23 cellular contexts compared by ENCODE assay signal in the genomic region with DNA sequence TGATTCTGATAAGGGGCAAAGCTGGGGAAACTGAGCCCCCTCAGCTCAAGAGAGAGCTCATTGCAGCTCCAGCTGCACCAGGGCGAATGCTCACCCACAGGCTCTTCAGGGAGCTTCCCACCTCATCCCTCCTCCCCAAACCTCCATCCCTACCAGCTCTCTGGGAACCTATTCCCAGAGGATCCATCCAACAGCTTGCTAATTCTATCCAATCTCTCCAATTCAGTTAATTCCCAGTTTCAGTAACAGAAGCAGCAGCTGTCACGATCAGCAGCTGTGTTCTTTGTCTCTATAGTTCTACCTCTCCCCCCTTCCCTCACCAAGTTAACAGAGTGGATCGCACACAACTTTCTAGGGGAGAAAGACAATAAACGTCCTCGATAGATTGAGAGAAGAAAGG.
A peak's percentile ranks its signal among the peaks of the same experiment; 100 is the strongest.
DNase-seq lines count a peak whose midpoint lies in the region; ATAC-seq and TF ChIP-seq lines count a peak whose summit lies in the region.
"Had no signal": no experiment of that assay in that cellular context is flagged by ENCODE, and none has a peak within 500 bp of the region (broad histone marks: within the 10 kb centered on the region; RNA-seq: fewer than 3 reads in every experiment).

No MANE protein-coding gene starts in this region.

- peak; percentile 84 for DNase-seq in DMS 273 (lab: John Stamatoyannopoulos, UW; ENCODE audit: unreplicated experiment)
- DNase-seq in NCI-H1436 (lab: John Stamatoyannopoulos, UW) = peak; percentile 64
- DNase-seq in NCI-H82 (lab: John Stamatoyannopoulos, UW) = peak; percentile 97
- peak; percentile 22 for DNase-seq in left kidney (ENCODE audit: low read depth, low spot score)
- DNase-seq in WTC11 (ENCODE audit: low spot score) = no peak
- DNase-seq in LoVo (ENCODE audit: low spot score) = no peak
- no peak for DNase-seq in activated CD8-positive, alpha-beta T cell treated with anti-CD3 and anti-CD28 coated beads, Interleukin-2, amount 10 ng/mL, durations not matched to agents 7 days and 5 days
- no peak for DNase-seq in GF-D8 (lab: John Stamatoyannopoulos, UW)
- DNase-seq: activated CD8-positive, alpha-beta T cell treated with anti-CD3 and anti-CD28 coated beads for 36 hours; activated naive CD4-positive, alpha-beta T cell treated with anti-CD3 and anti-CD28 coated beads for 36 hours; activated T-cell treated with anti-CD3 and anti-CD28 coated beads, Interleukin-2, amount 50 U/mL, for 24 hours; amygdala; CD4-positive, alpha-beta memory T cell; DND-41; immature natural killer cell; left ventricle myocardium superior; NCI-H187 treated with DMSO at 0.1 percent for 48 hours; NCI-H774; spleen; stimulated activated CD4-positive, alpha-beta T cell treated with anti-CD3 and anti-CD28 coated beads, Interleukin-4, amount 100 ng/mL, for 4 hours; T-helper 17 cell; upper lobe of left lung had no signal

- CTCF ChIA-PET in WTC11 (lab: Charles Lee) = no interaction called here
- CTCF ChIA-PET in activated CD8-positive, alpha-beta T cell treated with anti-CD3 and anti-CD28 coated beads, Interleukin-2, amount 10 ng/mL, durations not matched to agents 7 days and 5 days (lab: Charles Lee) = no interaction called here

- no peaks in the 10 kb centered on the region for H3K9me3 Mint-ChIP-seq in WTC11
- H3K9me3 Mint-ChIP-seq in activated CD8-positive, alpha-beta T cell treated with anti-CD3 and anti-CD28 coated beads, Interleukin-2, amount 10 ng/mL, durations not matched to agents 7 days and 5 days (ENCODE audit: insufficient read depth) = no peaks in the 10 kb centered on the region
- H3K9me3 Mint-ChIP-seq: activated CD8-positive, alpha-beta T cell treated with anti-CD3 and anti-CD28 coated beads for 36 hours; activated naive CD4-positive, alpha-beta T cell treated with anti-CD3 and anti-CD28 coated beads for 36 hours; activated T-cell treated with anti-CD3 and anti-CD28 coated beads, Interleukin-2, amount 50 U/mL, for 24 hours; CD4-positive, alpha-beta memory T cell; immature natural killer cell had no signal

- peaks cover 21% of the 10 kb centered on the region for H3K4me1 Mint-ChIP-seq in WTC11
- H3K4me1 Mint-ChIP-seq in activated CD8-positive, alpha-beta T cell treated with anti-CD3 and anti-CD28 coated beads, Interleukin-2, amount 10 ng/mL, durations not matched to agents 7 days and 5 days (ENCODE audit: low read depth) = peaks cover 21% of the 10 kb centered on the region
- H3K4me1 Mint-ChIP-seq: CD4-positive, alpha-beta memory T cell; immature natural killer cell; T-helper 17 cell had no signal

- ATAC-seq in WTC11 = no peak
- no peak for ATAC-seq in activated CD8-positive, alpha-beta T cell treated with anti-CD3 and anti-CD28 coated beads, Interleukin-2, amount 10 ng/mL, durations not matched to agents 7 days and 5 days
- ATAC-seq: activated CD8-positive, alpha-beta T cell treated with anti-CD3 and anti-CD28 coated beads for 36 hours; HepG2; left ventricle myocardium superior; T-helper 17 cell had no signal

- H3K27me3 Mint-ChIP-seq in WTC11 (ENCODE audit: low read depth) = peaks cover 16% of the 10 kb centered on the region
- no peaks in the 10 kb centered on the region for H3K27me3 Mint-ChIP-seq in activated CD8-positive, alpha-beta T cell treated with anti-CD3 and anti-CD28 coated beads, Interleukin-2, amount 10 ng/mL, durations not matched to agents 7 days and 5 days (ENCODE audit: low read depth)
- H3K27me3 Mint-ChIP-seq: activated CD8-positive, alpha-beta T cell treated with anti-CD3 and anti-CD28 coated beads for 36 hours; activated T-cell treated with anti-CD3 and anti-CD28 coated beads, Interleukin-2, amount 50 U/mL, for 24 hours; CD4-positive, alpha-beta memory T cell had no signal

- no peak overlapping the region for H3K27ac Mint-ChIP-seq in WTC11
- no peak overlapping the region for H3K27ac Mint-ChIP-seq in activated CD8-positive, alpha-beta T cell treated with anti-CD3 and anti-CD28 coated beads, Interleukin-2, amount 10 ng/mL, durations not matched to agents 7 days and 5 days
- H3K27ac Mint-ChIP-seq: activated CD8-positive, alpha-beta T cell treated with anti-CD3 and anti-CD28 coated beads for 36 hours; activated naive CD4-positive, alpha-beta T cell treated with anti-CD3 and anti-CD28 coated beads for 36 hours; activated T-cell treated with anti-CD3 and anti-CD28 coated beads, Interleukin-2, amount 50 U/mL, for 24 hours; CD4-positive, alpha-beta memory T cell; immature natural killer cell; T-helper 17 cell had no signal

- TF ChIP-seq CTCF in WTC11 (IDR thresholded peaks at IDR 0.05) = no peak

- no peak overlapping the region for H3K4me3 Mint-ChIP-seq in WTC11
- no peak overlapping the region for H3K4me3 Mint-ChIP-seq in activated CD8-positive, alpha-beta T cell treated with anti-CD3 and anti-CD28 coated beads, Interleukin-2, amount 10 ng/mL, durations not matched to agents 7 days and 5 days
- H3K4me3 Mint-ChIP-seq: activated CD8-positive, alpha-beta T cell treated with anti-CD3 and anti-CD28 coated beads for 36 hours; activated naive CD4-positive, alpha-beta T cell treated with anti-CD3 and anti-CD28 coated beads for 36 hours; activated T-cell treated with anti-CD3 and anti-CD28 coated beads, Interleukin-2, amount 50 U/mL, for 24 hours; CD4-positive, alpha-beta memory T cell; immature natural killer cell; T-helper 17 cell had no signal

- POLR2A ChIA-PET in WTC11 (lab: Charles Lee) = no interaction called here
- POLR2A ChIA-PET in activated CD8-positive, alpha-beta T cell treated with anti-CD3 and anti-CD28 coated beads, Interleukin-2, amount 10 ng/mL, durations not matched to agents 7 days and 5 days (lab: Charles Lee) = no interaction called here

- H3K36me3 Mint-ChIP-seq in WTC11 = no peaks in the 10 kb centered on the region
- H3K36me3 Mint-ChIP-seq in activated CD8-positive, alpha-beta T cell treated with anti-CD3 and anti-CD28 coated beads, Interleukin-2, amount 10 ng/mL, durations not matched to agents 7 days and 5 days (ENCODE audit: low read depth) = no peaks in the 10 kb centered on the region
- H3K36me3 Mint-ChIP-seq: CD4-positive, alpha-beta memory T cell; immature natural killer cell had no signal

TF ChIP-seq in WTC11, 78 proteins besides CTCF, POLR2A, EP300 and RAD21 (continues in another document):
- TF ChIP-seq, protein P1, sequence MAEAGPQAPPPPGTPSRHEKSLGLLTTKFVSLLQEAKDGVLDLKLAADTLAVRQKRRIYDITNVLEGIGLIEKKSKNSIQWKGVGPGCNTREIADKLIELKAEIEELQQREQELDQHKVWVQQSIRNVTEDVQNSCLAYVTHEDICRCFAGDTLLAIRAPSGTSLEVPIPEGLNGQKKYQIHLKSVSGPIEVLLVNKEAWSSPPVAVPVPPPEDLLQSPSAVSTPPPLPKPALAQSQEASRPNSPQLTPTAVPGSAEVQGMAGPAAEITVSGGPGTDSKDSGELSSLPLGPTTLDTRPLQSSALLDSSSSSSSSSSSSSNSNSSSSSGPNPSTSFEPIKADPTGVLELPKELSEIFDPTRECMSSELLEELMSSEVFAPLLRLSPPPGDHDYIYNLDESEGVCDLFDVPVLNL (CRISPR knock-in tag; IDR thresholded peaks at IDR 0.05; ENCODE audit: borderline replicate concordance, low read depth) = no peak
- no peak for TF ChIP-seq ATF1 (CRISPR knock-in tag; IDR thresholded peaks at IDR 0.05)
- TF ChIP-seq, protein P2, sequence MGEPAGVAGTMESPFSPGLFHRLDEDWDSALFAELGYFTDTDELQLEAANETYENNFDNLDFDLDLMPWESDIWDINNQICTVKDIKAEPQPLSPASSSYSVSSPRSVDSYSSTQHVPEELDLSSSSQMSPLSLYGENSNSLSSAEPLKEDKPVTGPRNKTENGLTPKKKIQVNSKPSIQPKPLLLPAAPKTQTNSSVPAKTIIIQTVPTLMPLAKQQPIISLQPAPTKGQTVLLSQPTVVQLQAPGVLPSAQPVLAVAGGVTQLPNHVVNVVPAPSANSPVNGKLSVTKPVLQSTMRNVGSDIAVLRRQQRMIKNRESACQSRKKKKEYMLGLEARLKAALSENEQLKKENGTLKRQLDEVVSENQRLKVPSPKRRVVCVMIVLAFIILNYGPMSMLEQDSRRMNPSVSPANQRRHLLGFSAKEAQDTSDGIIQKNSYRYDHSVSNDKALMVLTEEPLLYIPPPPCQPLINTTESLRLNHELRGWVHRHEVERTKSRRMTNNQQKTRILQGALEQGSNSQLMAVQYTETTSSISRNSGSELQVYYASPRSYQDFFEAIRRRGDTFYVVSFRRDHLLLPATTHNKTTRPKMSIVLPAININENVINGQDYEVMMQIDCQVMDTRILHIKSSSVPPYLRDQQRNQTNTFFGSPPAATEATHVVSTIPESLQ (CRISPR knock-in tag; IDR thresholded peaks at IDR 0.05) = no peak
- TF ChIP-seq, protein P3, sequence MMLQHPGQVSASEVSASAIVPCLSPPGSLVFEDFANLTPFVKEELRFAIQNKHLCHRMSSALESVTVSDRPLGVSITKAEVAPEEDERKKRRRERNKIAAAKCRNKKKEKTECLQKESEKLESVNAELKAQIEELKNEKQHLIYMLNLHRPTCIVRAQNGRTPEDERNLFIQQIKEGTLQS (CRISPR knock-in tag; conservative IDR thresholded peaks at IDR 0.05) = no peak
- no peak for TF ChIP-seq ZBTB21 (CRISPR knock-in tag; IDR thresholded peaks at IDR 0.05; ENCODE audit: borderline replicate concordance)
- no peak for TF ChIP-seq NR2C2 (CRISPR knock-in tag; IDR thresholded peaks at IDR 0.05)
- TF ChIP-seq TEAD4 (CRISPR knock-in tag; IDR thresholded peaks at IDR 0.05) = no peak
- no peak for TF ChIP-seq ZNF671 (CRISPR knock-in tag; IDR thresholded peaks at IDR 0.05)
- TF ChIP-seq, protein P4, sequence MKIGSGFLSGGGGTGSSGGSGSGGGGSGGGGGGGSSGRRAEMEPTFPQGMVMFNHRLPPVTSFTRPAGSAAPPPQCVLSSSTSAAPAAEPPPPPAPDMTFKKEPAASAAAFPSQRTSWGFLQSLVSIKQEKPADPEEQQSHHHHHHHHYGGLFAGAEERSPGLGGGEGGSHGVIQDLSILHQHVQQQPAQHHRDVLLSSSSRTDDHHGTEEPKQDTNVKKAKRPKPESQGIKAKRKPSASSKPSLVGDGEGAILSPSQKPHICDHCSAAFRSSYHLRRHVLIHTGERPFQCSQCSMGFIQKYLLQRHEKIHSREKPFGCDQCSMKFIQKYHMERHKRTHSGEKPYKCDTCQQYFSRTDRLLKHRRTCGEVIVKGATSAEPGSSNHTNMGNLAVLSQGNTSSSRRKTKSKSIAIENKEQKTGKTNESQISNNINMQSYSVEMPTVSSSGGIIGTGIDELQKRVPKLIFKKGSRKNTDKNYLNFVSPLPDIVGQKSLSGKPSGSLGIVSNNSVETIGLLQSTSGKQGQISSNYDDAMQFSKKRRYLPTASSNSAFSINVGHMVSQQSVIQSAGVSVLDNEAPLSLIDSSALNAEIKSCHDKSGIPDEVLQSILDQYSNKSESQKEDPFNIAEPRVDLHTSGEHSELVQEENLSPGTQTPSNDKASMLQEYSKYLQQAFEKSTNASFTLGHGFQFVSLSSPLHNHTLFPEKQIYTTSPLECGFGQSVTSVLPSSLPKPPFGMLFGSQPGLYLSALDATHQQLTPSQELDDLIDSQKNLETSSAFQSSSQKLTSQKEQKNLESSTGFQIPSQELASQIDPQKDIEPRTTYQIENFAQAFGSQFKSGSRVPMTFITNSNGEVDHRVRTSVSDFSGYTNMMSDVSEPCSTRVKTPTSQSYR (CRISPR knock-in tag; IDR thresholded peaks at IDR 0.05) = no peak
- no peak for TF ChIP-seq ZNF219 (CRISPR knock-in tag; IDR thresholded peaks at IDR 0.05; ENCODE audit: borderline replicate concordance)

Comparison
In these comparisons a context has a peak if more than half of its experiments do, and no peak if none do; other contexts are left out.
1. DNase-seq: peak in DMS 273 (single experiment), NCI-H1436 (single experiment), NCI-H82 (single experiment) and left kidney (single experiment); none in WTC11 (single experiment), LoVo (single experiment), activated CD8-positive, alpha-beta T cell treated with anti-CD3 and anti-CD28 coated beads, Interleukin-2, amount 10 ng/mL, durations not matched to agents 7 days and 5 days (single experiment) and GF-D8 (single experiment).